ENCODE assay signal across 13 cellular contexts in the genomic region with DNA sequence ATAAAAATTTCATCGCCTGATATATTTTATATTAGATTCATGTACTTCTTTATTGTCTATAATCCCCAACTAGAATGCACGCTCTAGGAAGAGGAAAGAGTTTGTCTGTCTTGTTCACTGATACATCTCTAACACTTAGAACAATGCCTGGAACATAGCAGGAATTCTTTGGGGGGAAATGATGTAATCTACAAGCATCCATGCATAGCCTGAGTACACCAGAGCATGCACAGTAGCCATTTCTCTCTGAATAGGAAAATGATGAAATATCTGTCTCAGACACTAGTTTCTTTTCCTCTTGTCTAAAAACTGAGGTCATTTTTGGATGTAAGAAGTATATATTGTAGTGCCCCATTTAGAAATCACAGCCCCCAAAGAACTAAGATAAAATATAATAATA.
DNase-seq lines count a peak whose midpoint lies in the region; ATAC-seq, FAIRE-seq and TF ChIP-seq lines count a peak whose summit lies in the region.
"Had no signal": no experiment of that assay in that cellular context is flagged by ENCODE, and none has a peak within 500 bp of the region (broad histone marks: within the 10 kb centered on the region; RNA-seq: fewer than 3 reads in every experiment).

No MANE protein-coding gene starts in this region.

- peak overlapping the region; percentile 21 for H3K27ac Mint-ChIP-seq in activated T-cell treated with anti-CD3 and anti-CD28 coated beads, Interleukin-2, amount 50 U/mL, for 72 hours
- H3K27ac Mint-ChIP-seq in activated naive CD4-positive, alpha-beta T cell treated with anti-CD3 and anti-CD28 coated beads, Interleukin-2, amount 10 ng/mL, durations not matched to agents 7 days and 5 days = no peak overlapping the region
- H3K27ac Mint-ChIP-seq: activated naive CD8-positive, alpha-beta T cell treated with anti-CD3 and anti-CD28 coated beads, Interleukin-2, amount 10 ng/mL, durations not matched to agents 7 days and 5 days had no signal

- peaks cover 2 to 5% of the 10 kb centered on the region in 2 donors for H3K9me3 Mint-ChIP-seq in activated T-cell treated with anti-CD3 and anti-CD28 coated beads, Interleukin-2, amount 50 U/mL, for 72 hours
- H3K9me3 Mint-ChIP-seq in activated naive CD4-positive, alpha-beta T cell treated with anti-CD3 and anti-CD28 coated beads, Interleukin-2, amount 10 ng/mL, durations not matched to agents 7 days and 5 days = peaks cover 3% of the 10 kb centered on the region

- FAIRE-seq in RCC 7860 (lab: Jason Lieb, UNC) = peak; percentile 92

- H3K27ac ChIP-seq in upper lobe of right lung = no peak overlapping the region
- H3K27ac ChIP-seq: heart left ventricle, WERI-Rb-1 had no signal

- intact Hi-C loops in upper lobe of right lung (cut with DNase I) = no loop called here

- CTCF ChIA-PET in activated naive CD4-positive, alpha-beta T cell treated with anti-CD3 and anti-CD28 coated beads, Interleukin-2, amount 10 ng/mL, durations not matched to agents 7 days and 5 days (lab: Charles Lee) = no interaction called here

- H3K4me1 ChIP-seq in upper lobe of right lung = no peaks in the 10 kb centered on the region

- no peaks in the 10 kb centered on the region for H3K36me3 ChIP-seq in upper lobe of right lung
- H3K36me3 ChIP-seq: heart left ventricle, WERI-Rb-1 had no signal

- no peak for ATAC-seq in activated T-cell treated with anti-CD3 and anti-CD28 coated beads, Interleukin-2, amount 50 U/mL, for 72 hours (replicated peaks in 1 of 2)
- peak; percentile 40 for ATAC-seq in upper lobe of right lung

- DNase-seq in activated T-cell treated with anti-CD3 and anti-CD28 coated beads, Interleukin-2, amount 50 U/mL, for 72 hours = no peak
- DNase-seq in activated T-cell treated with anti-CD3 and anti-CD28 coated beads, Interleukin-2, amount 50 U/mL, for 48 hours = no peak
- DNase-seq in RCC 7860 (ENCODE audit: low spot score) (peak; percentile 80), foreskin fibroblast (peak; percentile 14 to 63), upper lobe of right lung (no peak), ureter (ENCODE audit: low spot score) (no peak), DMS 273 (lab: John Stamatoyannopoulos, UW; ENCODE audit: unreplicated experiment) (no peak)
- no peak for DNase-seq in activated naive CD4-positive, alpha-beta T cell treated with anti-CD3 and anti-CD28 coated beads, Interleukin-2, amount 10 ng/mL, durations not matched to agents 7 days and 5 days
- DNase-seq: activated naive CD8-positive, alpha-beta T cell treated with anti-CD3 and anti-CD28 coated beads, Interleukin-2, amount 10 ng/mL, durations not matched to agents 7 days and 5 days; heart left ventricle; NCI-H526 treated with DMSO at 0.1 percent for 48 hours; occipital lobe; WERI-Rb-1 had no signal

- H3K9me3 ChIP-seq in upper lobe of right lung = no peaks in the 10 kb centered on the region

- H3K4me3 ChIP-seq in foreskin fibroblast (ENCODE audit: low read depth in 1 of 2, low read length in 2 of 2) (no peak overlapping the region), upper lobe of right lung (no peak overlapping the region)
- H3K4me3 ChIP-seq: heart left ventricle had no signal

- H3K4me3 Mint-ChIP-seq in activated T-cell treated with anti-CD3 and anti-CD28 coated beads, Interleukin-2, amount 50 U/mL, for 72 hours = no peak overlapping the region
- H3K4me3 Mint-ChIP-seq in activated naive CD4-positive, alpha-beta T cell treated with anti-CD3 and anti-CD28 coated beads, Interleukin-2, amount 10 ng/mL, durations not matched to agents 7 days and 5 days = no peak overlapping the region
- H3K4me3 Mint-ChIP-seq: activated naive CD8-positive, alpha-beta T cell treated with anti-CD3 and anti-CD28 coated beads, Interleukin-2, amount 10 ng/mL, durations not matched to agents 7 days and 5 days had no signal

- TF ChIP-seq CTCF in foreskin fibroblast (IDR thresholded peaks at IDR 0.05; ENCODE audit: low read depth, low read length) (no peak), upper lobe of right lung (IDR thresholded peaks at IDR 0.05) (no peak)

- no peaks in the 10 kb centered on the region for H3K4me1 Mint-ChIP-seq in activated T-cell treated with anti-CD3 and anti-CD28 coated beads, Interleukin-2, amount 50 U/mL, for 72 hours (ENCODE audit: low read depth)
- no peaks in the 10 kb centered on the region for H3K4me1 Mint-ChIP-seq in activated naive CD4-positive, alpha-beta T cell treated with anti-CD3 and anti-CD28 coated beads, Interleukin-2, amount 10 ng/mL, durations not matched to agents 7 days and 5 days
- H3K4me1 Mint-ChIP-seq: activated naive CD8-positive, alpha-beta T cell treated with anti-CD3 and anti-CD28 coated beads, Interleukin-2, amount 10 ng/mL, durations not matched to agents 7 days and 5 days had no signal

- no peaks in the 10 kb centered on the region for H3K27me3 Mint-ChIP-seq in activated T-cell treated with anti-CD3 and anti-CD28 coated beads, Interleukin-2, amount 50 U/mL, for 72 hours (ENCODE audit: low read depth)
- H3K27me3 Mint-ChIP-seq in activated naive CD4-positive, alpha-beta T cell treated with anti-CD3 and anti-CD28 coated beads, Interleukin-2, amount 10 ng/mL, durations not matched to agents 7 days and 5 days = peaks cover 4% of the 10 kb centered on the region

- H3K27me3 ChIP-seq in upper lobe of right lung = no peaks in the 10 kb centered on the region
- H3K27me3 ChIP-seq: heart left ventricle had no signal

- H3K36me3 Mint-ChIP-seq in activated T-cell treated with anti-CD3 and anti-CD28 coated beads, Interleukin-2, amount 50 U/mL, for 72 hours (ENCODE audit: insufficient read depth in 2 of 2) = no peaks in the 10 kb centered on the region
- H3K36me3 Mint-ChIP-seq in activated naive CD4-positive, alpha-beta T cell treated with anti-CD3 and anti-CD28 coated beads, Interleukin-2, amount 10 ng/mL, durations not matched to agents 7 days and 5 days = no peaks in the 10 kb centered on the region
- H3K36me3 Mint-ChIP-seq: activated naive CD8-positive, alpha-beta T cell treated with anti-CD3 and anti-CD28 coated beads, Interleukin-2, amount 10 ng/mL, durations not matched to agents 7 days and 5 days had no signal

Comparison
In these comparisons a context has a peak if more than half of its experiments do, and no peak if none do; other contexts are left out.
1. DNase-seq: peak in RCC 7860 (single experiment) and foreskin fibroblast (2 of 2); none in activated T-cell treated with anti-CD3 and anti-CD28 coated beads, Interleukin-2, amount 50 U/mL, for 72 hours (0 of 2), activated T-cell treated with anti-CD3 and anti-CD28 coated beads, Interleukin-2, amount 50 U/mL, for 48 hours (0 of 2), upper lobe of right lung (single experiment), ureter (single experiment), activated naive CD4-positive, alpha-beta T cell treated with anti-CD3 and anti-CD28 coated beads, Interleukin-2, amount 10 ng/mL, durations not matched to agents 7 days and 5 days (single experiment) and DMS 273 (single experiment).